23 cellular contexts compared by ENCODE assay signal in the genomic region with DNA sequence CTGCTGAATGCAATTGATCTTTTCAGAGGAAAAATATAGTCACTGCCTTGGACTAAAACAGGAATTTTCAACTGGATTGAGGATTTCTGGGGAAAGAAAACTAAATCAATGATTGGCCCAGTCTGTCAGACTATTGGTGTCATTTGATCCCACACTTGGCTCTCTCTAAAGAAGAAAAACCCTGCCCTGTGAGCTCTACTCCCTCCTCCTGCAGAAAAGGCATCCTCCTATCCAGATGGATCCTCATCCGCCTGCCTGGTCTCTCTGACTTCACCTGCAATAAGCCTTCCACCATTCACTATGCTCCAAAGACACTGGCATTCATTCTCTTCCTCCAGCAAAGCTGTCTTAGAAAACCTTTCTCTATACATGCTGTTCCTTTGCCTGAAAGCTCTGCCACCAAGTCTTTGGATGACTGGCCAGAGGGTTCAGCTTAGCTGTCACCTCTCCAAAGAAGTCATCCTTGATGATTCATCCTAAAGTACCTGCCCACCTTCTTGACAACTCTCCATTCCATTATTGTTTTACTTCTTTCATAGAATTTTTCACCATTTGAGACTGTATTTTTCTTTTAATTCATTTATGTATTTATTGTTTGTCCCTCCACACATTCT.
A peak's percentile ranks its signal among the peaks of the same experiment; 100 is the strongest.
DNase-seq lines count a peak whose midpoint lies in the region; ATAC-seq and TF ChIP-seq lines count a peak whose summit lies in the region.
"Had no signal": no experiment of that assay in that cellular context is flagged by ENCODE, and none has a peak within 500 bp of the region (broad histone marks: within the 10 kb centered on the region; RNA-seq: fewer than 3 reads in every experiment).

No MANE protein-coding gene starts in this region.

- peaks cover 8% of the 10 kb centered on the region for H3K4me1 Mint-ChIP-seq in activated CD4-positive, alpha-beta memory T cell treated with anti-CD3 and anti-CD28 coated beads for 36 hours (ENCODE audit: low read depth)
- no peaks in the 10 kb centered on the region for H3K4me1 Mint-ChIP-seq in activated CD4-positive, alpha-beta memory T cell treated with anti-CD3 and anti-CD28 coated beads, Interleukin-2, amount 10 ng/mL, durations not matched to agents 7 days and 5 days
- peaks cover 3% of the 10 kb centered on the region for H3K4me1 Mint-ChIP-seq in activated T-helper 17 cell treated with anti-CD3 and anti-CD28 coated beads, Interleukin-2, amount 50 U/mL, for 72 hours
- H3K4me1 Mint-ChIP-seq: CD4-positive, alpha-beta memory T cell; natural killer cell had no signal

- peaks cover 7% of the 10 kb centered on the region for H3K4me1 ChIP-seq in parathyroid adenoma
- H3K4me1 ChIP-seq: heart left ventricle had no signal

- peak; percentile 43 for DNase-seq in activated CD4-positive, alpha-beta memory T cell treated with anti-CD3 and anti-CD28 coated beads for 36 hours
- no peak for DNase-seq in activated CD4-positive, alpha-beta memory T cell treated with anti-CD3 and anti-CD28 coated beads, Interleukin-2, amount 10 ng/mL, durations not matched to agents 7 days and 5 days
- peak; percentile 18 for DNase-seq in NCI-H2029 (lab: John Stamatoyannopoulos, UW)
- DNase-seq: activated CD8-positive, alpha-beta memory T cell treated with anti-CD3 and anti-CD28 coated beads, Interleukin-2, amount 10 ng/mL, durations not matched to agents 7 days and 5 days; CD4-positive, alpha-beta memory T cell; foreskin melanocyte; GOT3; heart left ventricle; mucosa of descending colon; natural killer cell; NCI-H1105; NCI-H187 treated with DMSO at 0.1 percent for 48 hours; NCI-H774; SHP77 treated with DMSO at 0.1 percent for 48 hours; stimulated activated naive CD4-positive, alpha-beta T cell treated with Interleukin-2 at 50 U/mL for 16 hours had no signal

- H3K4me3 ChIP-seq in parathyroid adenoma (ENCODE audit: low read depth, low read length) = no peak overlapping the region
- H3K4me3 ChIP-seq: heart left ventricle, K562, mucosa of descending colon, thoracic aorta had no signal

- ATAC-seq in activated T-helper 17 cell treated with anti-CD3 and anti-CD28 coated beads, Interleukin-2, amount 50 U/mL, for 72 hours (replicated peaks) = peak; percentile 98
- ATAC-seq in HG03095 (IDR thresholded peaks at IDR 0.05; ENCODE audit: unreplicated experiment) = no peak
- ATAC-seq in HG03439 (IDR thresholded peaks at IDR 0.05; ENCODE audit: unreplicated experiment) = no peak
- ATAC-seq: activated CD8-positive, alpha-beta memory T cell treated with anti-CD3 and anti-CD28 coated beads, Interleukin-2, amount 10 ng/mL, durations not matched to agents 7 days and 5 days; heart left ventricle; K562; mucosa of descending colon; natural killer cell had no signal

- no peak overlapping the region for H3K4me2 ChIP-seq in parathyroid adenoma (ENCODE audit: low read length)

- H3K9ac ChIP-seq in parathyroid adenoma = no peak overlapping the region

- H3K79me2 ChIP-seq in parathyroid adenoma = no peaks in the 10 kb centered on the region

- peaks cover 21% of the 10 kb centered on the region for H3K27me3 Mint-ChIP-seq in activated CD4-positive, alpha-beta memory T cell treated with anti-CD3 and anti-CD28 coated beads for 36 hours
- peaks cover 4% of the 10 kb centered on the region for H3K27me3 Mint-ChIP-seq in activated CD4-positive, alpha-beta memory T cell treated with anti-CD3 and anti-CD28 coated beads, Interleukin-2, amount 10 ng/mL, durations not matched to agents 7 days and 5 days
- H3K27me3 Mint-ChIP-seq in activated T-helper 17 cell treated with anti-CD3 and anti-CD28 coated beads, Interleukin-2, amount 50 U/mL, for 72 hours = peaks cover 14% of the 10 kb centered on the region

- H3K27ac Mint-ChIP-seq in activated CD4-positive, alpha-beta memory T cell treated with anti-CD3 and anti-CD28 coated beads for 36 hours = no peak overlapping the region
- no peak overlapping the region for H3K27ac Mint-ChIP-seq in activated CD4-positive, alpha-beta memory T cell treated with anti-CD3 and anti-CD28 coated beads, Interleukin-2, amount 10 ng/mL, durations not matched to agents 7 days and 5 days
- no peak overlapping the region for H3K27ac Mint-ChIP-seq in activated T-helper 17 cell treated with anti-CD3 and anti-CD28 coated beads, Interleukin-2, amount 50 U/mL, for 72 hours
- H3K27ac Mint-ChIP-seq: activated CD8-positive, alpha-beta memory T cell treated with anti-CD3 and anti-CD28 coated beads, Interleukin-2, amount 10 ng/mL, durations not matched to agents 7 days and 5 days; activated naive CD4-positive, alpha-beta T cell treated with anti-CD3 and anti-CD28 coated beads, Interleukin-2, amount 50 U/mL, for 24 hours; activated T-helper 1 cell treated with anti-CD3 and anti-CD28 coated beads, Interleukin-12 subunit alpha, Interleukin-12 subunit beta, Interleukin-2, Interleukin-4 antibody, amounts not matched to agents 30 ng/mL and 10 ng/mL and 1 ng/mL, durations not matched to agents 14 hours and 24 hours and 36 hours; CD4-positive, alpha-beta memory T cell; natural killer cell had no signal

- H3K27me3 ChIP-seq in parathyroid adenoma (ENCODE audit: control insufficient read depth, insufficient read depth, low read length) = no peaks in the 10 kb centered on the region
- H3K27me3 ChIP-seq: heart left ventricle had no signal

- no peak for TF ChIP-seq CTCF in parathyroid adenoma (IDR thresholded peaks at IDR 0.05)

- no peaks in the 10 kb centered on the region for H3K9me3 Mint-ChIP-seq in activated CD4-positive, alpha-beta memory T cell treated with anti-CD3 and anti-CD28 coated beads for 36 hours
- H3K9me3 Mint-ChIP-seq in activated CD4-positive, alpha-beta memory T cell treated with anti-CD3 and anti-CD28 coated beads, Interleukin-2, amount 10 ng/mL, durations not matched to agents 7 days and 5 days = no peaks in the 10 kb centered on the region
- H3K9me3 Mint-ChIP-seq in activated T-helper 17 cell treated with anti-CD3 and anti-CD28 coated beads, Interleukin-2, amount 50 U/mL, for 72 hours = no peaks in the 10 kb centered on the region
- H3K9me3 Mint-ChIP-seq: activated naive CD4-positive, alpha-beta T cell treated with anti-CD3 and anti-CD28 coated beads, Interleukin-2, amount 50 U/mL, for 24 hours; activated T-helper 1 cell treated with anti-CD3 and anti-CD28 coated beads, Interleukin-12 subunit alpha, Interleukin-12 subunit beta, Interleukin-2, Interleukin-4 antibody, amounts not matched to agents 30 ng/mL and 10 ng/mL and 1 ng/mL, durations not matched to agents 14 hours and 24 hours and 36 hours; natural killer cell had no signal

- no peaks in the 10 kb centered on the region for H3K36me3 ChIP-seq in parathyroid adenoma (ENCODE audit: control insufficient read depth, insufficient read depth, low read length)
- H3K36me3 ChIP-seq: heart left ventricle, thoracic aorta had no signal

- CTCF ChIA-PET in activated CD4-positive, alpha-beta memory T cell treated with anti-CD3 and anti-CD28 coated beads for 36 hours (lab: Charles Lee) = interaction anchor here (3.8 kb wide), 1 partner anchor 20 kb away, joined by 22 read pairs; no protein-coding TSS in a partner anchor
- CTCF ChIA-PET in activated CD4-positive, alpha-beta memory T cell treated with anti-CD3 and anti-CD28 coated beads, Interleukin-2, amount 10 ng/mL, durations not matched to agents 7 days and 5 days (lab: Charles Lee) = no interaction called here

- intact Hi-C loops in activated CD4-positive, alpha-beta memory T cell treated with anti-CD3 and anti-CD28 coated beads for 36 hours (cut with micrococcal nuclease) = loop anchor here (5.0 kb wide), 1 partner anchor 64 kb away; no protein-coding TSS in a partner anchor

- no peak overlapping the region for H3K27ac ChIP-seq in parathyroid adenoma
- H3K27ac ChIP-seq: heart left ventricle, thoracic aorta had no signal

- H3K4me3 Mint-ChIP-seq in activated CD4-positive, alpha-beta memory T cell treated with anti-CD3 and anti-CD28 coated beads for 36 hours = no peak overlapping the region
- no peak overlapping the region for H3K4me3 Mint-ChIP-seq in activated CD4-positive, alpha-beta memory T cell treated with anti-CD3 and anti-CD28 coated beads, Interleukin-2, amount 10 ng/mL, durations not matched to agents 7 days and 5 days
- H3K4me3 Mint-ChIP-seq in activated T-helper 17 cell treated with anti-CD3 and anti-CD28 coated beads, Interleukin-2, amount 50 U/mL, for 72 hours = no peak overlapping the region
- H3K4me3 Mint-ChIP-seq: activated CD8-positive, alpha-beta memory T cell treated with anti-CD3 and anti-CD28 coated beads, Interleukin-2, amount 10 ng/mL, durations not matched to agents 7 days and 5 days; activated naive CD4-positive, alpha-beta T cell treated with anti-CD3 and anti-CD28 coated beads, Interleukin-2, amount 50 U/mL, for 24 hours; activated T-helper 1 cell treated with anti-CD3 and anti-CD28 coated beads, Interleukin-12 subunit alpha, Interleukin-12 subunit beta, Interleukin-2, Interleukin-4 antibody, amounts not matched to agents 30 ng/mL and 10 ng/mL and 1 ng/mL, durations not matched to agents 14 hours and 24 hours and 36 hours; CD4-positive, alpha-beta memory T cell; natural killer cell had no signal

- POLR2A ChIA-PET in activated CD4-positive, alpha-beta memory T cell treated with anti-CD3 and anti-CD28 coated beads for 36 hours (lab: Charles Lee) = interaction anchor here (1.1 kb wide), 1 partner anchor 128 kb away, joined by 6 read pairs; a partner anchor contains a TSS
- POLR2A ChIA-PET in activated CD4-positive, alpha-beta memory T cell treated with anti-CD3 and anti-CD28 coated beads, Interleukin-2, amount 10 ng/mL, durations not matched to agents 7 days and 5 days (lab: Charles Lee) = no interaction called here

- no peaks in the 10 kb centered on the region for H3K36me3 Mint-ChIP-seq in activated CD4-positive, alpha-beta memory T cell treated with anti-CD3 and anti-CD28 coated beads for 36 hours
- H3K36me3 Mint-ChIP-seq in activated CD4-positive, alpha-beta memory T cell treated with anti-CD3 and anti-CD28 coated beads, Interleukin-2, amount 10 ng/mL, durations not matched to agents 7 days and 5 days (ENCODE audit: low read depth) = no peaks in the 10 kb centered on the region
- no peaks in the 10 kb centered on the region for H3K36me3 Mint-ChIP-seq in activated T-helper 17 cell treated with anti-CD3 and anti-CD28 coated beads, Interleukin-2, amount 50 U/mL, for 72 hours (ENCODE audit: low read depth)
- H3K36me3 Mint-ChIP-seq: activated CD8-positive, alpha-beta memory T cell treated with anti-CD3 and anti-CD28 coated beads, Interleukin-2, amount 10 ng/mL, durations not matched to agents 7 days and 5 days; activated naive CD4-positive, alpha-beta T cell treated with anti-CD3 and anti-CD28 coated beads, Interleukin-2, amount 50 U/mL, for 24 hours; CD4-positive, alpha-beta memory T cell; natural killer cell had no signal

- H2AFZ ChIP-seq in parathyroid adenoma = peak overlapping the region; percentile 54

- H3K9me3 ChIP-seq in parathyroid adenoma (ENCODE audit: control insufficient read depth, low read length) = no peaks in the 10 kb centered on the region
- H3K9me3 ChIP-seq: heart left ventricle, mucosa of descending colon, thoracic aorta had no signal
